16 cellular contexts compared by ENCODE assay signal in the genomic region with DNA sequence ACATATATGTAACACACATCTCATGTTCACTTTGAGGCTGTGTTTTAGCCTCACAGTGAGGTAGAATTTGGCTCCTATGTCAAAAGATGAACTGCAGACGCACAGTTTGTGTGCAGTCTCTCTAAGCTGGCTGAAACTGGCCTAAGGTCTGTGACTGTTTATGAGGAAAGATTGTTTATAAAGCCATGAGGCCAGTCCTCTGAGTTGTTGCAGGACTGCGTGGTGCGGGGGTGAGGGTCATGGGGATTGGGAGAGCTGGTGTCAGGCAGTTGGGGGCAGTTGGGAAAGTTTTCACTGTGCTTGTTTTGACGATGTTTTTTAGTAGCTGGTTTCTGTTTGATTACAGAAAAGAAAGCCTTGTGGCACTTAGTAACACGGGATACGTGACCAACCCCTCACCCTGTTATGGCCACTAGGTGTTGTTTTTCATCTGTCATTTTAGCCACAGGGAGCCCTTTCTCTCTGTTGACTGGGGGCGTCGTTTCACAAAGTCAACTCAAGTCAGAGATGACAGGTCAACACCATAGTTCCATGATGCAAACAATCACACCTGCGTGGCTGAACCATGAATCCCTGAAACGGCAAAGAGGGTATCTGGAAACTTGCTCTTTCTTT.
DNase-seq lines count a peak whose midpoint lies in the region; ATAC-seq lines count a peak whose summit lies in the region.
"Had no signal": no experiment of that assay in that cellular context is flagged by ENCODE, and none has a peak within 500 bp of the region (broad histone marks: within the 10 kb centered on the region; RNA-seq: fewer than 3 reads in every experiment).

No MANE protein-coding gene starts in this region.

- ATAC-seq in activated CD8-positive, alpha-beta memory T cell treated with anti-CD3 and anti-CD28 coated beads, Interleukin-2, amount 10 ng/mL, durations not matched to agents 7 days and 5 days = no peak
- no peak for ATAC-seq in memory B cell (ENCODE audit: low read depth)
- ATAC-seq: gastrocnemius medialis; naive thymus-derived CD8-positive, alpha-beta T cell; right cardiac atrium had no signal

- H3K4me1 Mint-ChIP-seq in activated CD8-positive, alpha-beta memory T cell treated with anti-CD3 and anti-CD28 coated beads, Interleukin-2, amount 10 ng/mL, durations not matched to agents 7 days and 5 days = peaks cover 4% of the 10 kb centered on the region
- H3K4me1 Mint-ChIP-seq in activated CD4-positive, alpha-beta memory T cell treated with anti-CD3 and anti-CD28 coated beads for 36 hours (ENCODE audit: low read depth) = peaks cover 19% of the 10 kb centered on the region
- H3K4me1 Mint-ChIP-seq in memory B cell = peaks cover 8% of the 10 kb centered on the region

- H3K4me3 Mint-ChIP-seq in activated CD8-positive, alpha-beta memory T cell treated with anti-CD3 and anti-CD28 coated beads, Interleukin-2, amount 10 ng/mL, durations not matched to agents 7 days and 5 days = no peak overlapping the region
- H3K4me3 Mint-ChIP-seq in activated CD4-positive, alpha-beta memory T cell treated with anti-CD3 and anti-CD28 coated beads for 36 hours = no peak overlapping the region
- no peak overlapping the region for H3K4me3 Mint-ChIP-seq in memory B cell

- no peaks in the 10 kb centered on the region for H3K36me3 Mint-ChIP-seq in activated CD8-positive, alpha-beta memory T cell treated with anti-CD3 and anti-CD28 coated beads, Interleukin-2, amount 10 ng/mL, durations not matched to agents 7 days and 5 days
- no peaks in the 10 kb centered on the region for H3K36me3 Mint-ChIP-seq in activated CD4-positive, alpha-beta memory T cell treated with anti-CD3 and anti-CD28 coated beads for 36 hours
- peaks cover 6% of the 10 kb centered on the region for H3K36me3 Mint-ChIP-seq in memory B cell

- H3K27me3 ChIP-seq in stomach smooth muscle (ENCODE audit: control insufficient read depth in 1 of 2, insufficient read depth in 2 of 2, low read length in 2 of 2) = no peaks in the 10 kb centered on the region
- H3K27me3 ChIP-seq: gastrocnemius medialis had no signal

- H3K27me3 Mint-ChIP-seq in activated CD8-positive, alpha-beta memory T cell treated with anti-CD3 and anti-CD28 coated beads, Interleukin-2, amount 10 ng/mL, durations not matched to agents 7 days and 5 days = no peaks in the 10 kb centered on the region
- no peaks in the 10 kb centered on the region for H3K27me3 Mint-ChIP-seq in activated CD4-positive, alpha-beta memory T cell treated with anti-CD3 and anti-CD28 coated beads for 36 hours
- no peaks in the 10 kb centered on the region for H3K27me3 Mint-ChIP-seq in memory B cell
- H3K27me3 Mint-ChIP-seq: naive thymus-derived CD8-positive, alpha-beta T cell had no signal

- CTCF ChIA-PET in activated CD8-positive, alpha-beta memory T cell treated with anti-CD3 and anti-CD28 coated beads, Interleukin-2, amount 10 ng/mL, durations not matched to agents 7 days and 5 days (lab: Charles Lee) = no interaction called here
- CTCF ChIA-PET in activated CD4-positive, alpha-beta memory T cell treated with anti-CD3 and anti-CD28 coated beads for 36 hours (lab: Charles Lee) = interaction anchor here (1.2 to 2.4 kb wide), 3 partner anchors 13 to 20 kb away, joined by 3 to 14 read pairs (median 3); no protein-coding TSS in a partner anchor

- peak overlapping the region; percentile 43 to 65 for H3K9ac ChIP-seq in stomach smooth muscle (ENCODE audit: low read length in 2 of 2)

- DNase-seq in activated CD8-positive, alpha-beta memory T cell treated with anti-CD3 and anti-CD28 coated beads, Interleukin-2, amount 10 ng/mL, durations not matched to agents 7 days and 5 days = no peak
- no peak for DNase-seq in activated CD8-positive, alpha-beta memory T cell treated with anti-CD3 and anti-CD28 coated beads for 24 hours
- DNase-seq in activated CD4-positive, alpha-beta memory T cell treated with anti-CD3 and anti-CD28 coated beads for 36 hours = peak; percentile 45
- no peak for DNase-seq in memory B cell (ENCODE audit: low spot score in 2 of 2)
- DNase-seq in NCI-H128 (lab: John Stamatoyannopoulos, UW; ENCODE audit: unreplicated experiment) = no peak
- DNase-seq in globus pallidus (ENCODE audit: low spot score) = no peak
- no peak for DNase-seq in GF-D8 (lab: John Stamatoyannopoulos, UW)
- DNase-seq: activated naive CD4-positive, alpha-beta T cell treated with anti-CD3 and anti-CD28 coated beads, Interleukin-2, amount 50 U/mL, for 16 hours; DMS 273 treated with DMSO at 0.1 percent for 48 hours; gastrocnemius medialis; KG1; naive thymus-derived CD8-positive, alpha-beta T cell; NCI-H1694 treated with DMSO at 0.1 percent for 48 hours; right cardiac atrium; SHP77 had no signal

- POLR2A ChIA-PET in activated CD4-positive, alpha-beta memory T cell treated with anti-CD3 and anti-CD28 coated beads for 36 hours (lab: Charles Lee) = no interaction called here

- intact Hi-C loops in activated CD4-positive, alpha-beta memory T cell treated with anti-CD3 and anti-CD28 coated beads for 36 hours (cut with micrococcal nuclease) = no loop called here

- no peaks in the 10 kb centered on the region for H3K9me3 ChIP-seq in stomach smooth muscle (ENCODE audit: control insufficient read depth in 2 of 2, low read length in 2 of 2)
- H3K9me3 ChIP-seq: gastrocnemius medialis had no signal

- peak overlapping the region; percentile 13 to 55 for H3K4me3 ChIP-seq in stomach smooth muscle (ENCODE audit: low read length in 2 of 2)
- H3K4me3 ChIP-seq: gastrocnemius medialis had no signal

- no peaks in the 10 kb centered on the region for H3K9me3 Mint-ChIP-seq in activated CD8-positive, alpha-beta memory T cell treated with anti-CD3 and anti-CD28 coated beads, Interleukin-2, amount 10 ng/mL, durations not matched to agents 7 days and 5 days (ENCODE audit: low read depth)
- no peaks in the 10 kb centered on the region for H3K9me3 Mint-ChIP-seq in activated CD4-positive, alpha-beta memory T cell treated with anti-CD3 and anti-CD28 coated beads for 36 hours
- no peaks in the 10 kb centered on the region for H3K9me3 Mint-ChIP-seq in memory B cell
- H3K9me3 Mint-ChIP-seq: naive thymus-derived CD8-positive, alpha-beta T cell had no signal

- H3K36me3 ChIP-seq in stomach smooth muscle (ENCODE audit: control insufficient read depth in 2 of 2, insufficient read depth in 2 of 2, low read length in 2 of 2) = peaks cover 0 to 3% of the 10 kb centered on the region in 2 donors
- H3K36me3 ChIP-seq: gastrocnemius medialis had no signal

- peaks cover 20% of the 10 kb centered on the region for H3K4me1 ChIP-seq in stomach smooth muscle (ENCODE audit: control insufficient read depth, insufficient read depth, low read length)
- H3K4me1 ChIP-seq: gastrocnemius medialis had no signal

- peak overlapping the region; percentile 94 for H3K27ac ChIP-seq in stomach smooth muscle (ENCODE audit: low read length)
- H3K27ac ChIP-seq: gastrocnemius medialis had no signal

- H3K27ac Mint-ChIP-seq in activated CD8-positive, alpha-beta memory T cell treated with anti-CD3 and anti-CD28 coated beads, Interleukin-2, amount 10 ng/mL, durations not matched to agents 7 days and 5 days = peak overlapping the region; percentile 26
- H3K27ac Mint-ChIP-seq in activated CD4-positive, alpha-beta memory T cell treated with anti-CD3 and anti-CD28 coated beads for 36 hours = peak overlapping the region; percentile 47
- peak overlapping the region; percentile 22 for H3K27ac Mint-ChIP-seq in memory B cell
- H3K27ac Mint-ChIP-seq: naive thymus-derived CD8-positive, alpha-beta T cell had no signal
